In the genomic region with DNA sequence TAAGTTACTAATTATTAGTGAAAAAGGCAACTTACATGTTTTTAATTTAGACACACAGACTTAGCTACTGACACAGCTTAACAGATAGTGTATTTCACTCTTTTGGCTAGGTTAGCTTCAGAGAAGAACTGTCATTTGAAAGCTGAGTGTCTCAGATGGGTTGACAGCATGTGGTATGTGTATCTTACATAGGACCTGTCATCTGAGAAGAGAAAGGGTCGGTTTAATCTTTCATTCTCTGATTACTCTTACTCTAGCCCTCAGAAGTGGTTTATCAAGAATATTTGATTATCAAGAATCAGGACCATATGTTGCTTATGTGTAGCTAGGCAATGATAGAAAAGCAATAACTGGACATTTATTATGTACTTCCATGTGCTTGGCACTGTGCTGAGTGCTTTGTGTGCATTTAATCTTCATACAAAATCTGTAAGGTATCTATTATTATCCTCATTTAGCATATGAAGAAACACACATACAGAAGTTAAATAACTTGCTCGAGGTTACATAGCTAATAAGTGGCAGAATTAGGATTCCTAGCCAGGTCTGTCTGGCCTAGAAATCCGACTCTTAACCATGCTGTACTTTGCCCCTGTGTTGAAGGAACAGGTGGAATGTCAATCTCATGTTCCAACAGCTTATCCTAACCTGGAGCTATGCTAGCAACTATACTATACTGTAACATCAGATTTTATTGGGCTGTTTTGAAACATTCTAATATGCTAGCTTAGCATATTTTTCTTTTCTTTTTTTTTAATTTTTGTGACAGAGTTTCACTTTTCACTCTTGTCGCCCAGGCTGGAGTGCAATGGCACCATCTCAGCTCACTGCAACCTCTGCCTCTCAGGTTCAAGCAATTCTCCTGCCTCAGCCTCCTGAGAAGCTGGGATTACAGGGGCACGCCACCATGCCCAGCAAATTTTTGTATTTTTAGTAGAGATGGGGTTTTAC, we compare ENCODE assay signal across 1 cellular context.
TF ChIP-seq lines count a peak whose summit lies in the region.

No MANE protein-coding gene starts in this region.

TF ChIP-seq in SK-N-SH, 30 proteins besides CTCF, POLR2A, EP300 and RAD21:
- TF ChIP-seq, protein P1, sequence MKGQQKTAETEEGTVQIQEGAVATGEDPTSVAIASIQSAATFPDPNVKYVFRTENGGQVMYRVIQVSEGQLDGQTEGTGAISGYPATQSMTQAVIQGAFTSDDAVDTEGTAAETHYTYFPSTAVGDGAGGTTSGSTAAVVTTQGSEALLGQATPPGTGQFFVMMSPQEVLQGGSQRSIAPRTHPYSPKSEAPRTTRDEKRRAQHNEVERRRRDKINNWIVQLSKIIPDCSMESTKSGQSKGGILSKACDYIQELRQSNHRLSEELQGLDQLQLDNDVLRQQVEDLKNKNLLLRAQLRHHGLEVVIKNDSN (IDR thresholded peaks at IDR 0.05; ENCODE audit: borderline replicate concordance, low read depth): no peak
- TF ChIP-seq POLR2AphosphoS5 (IDR thresholded peaks at IDR 0.05; ENCODE audit: low read depth, low read length) (no peak), MXI1 (IDR thresholded peaks at IDR 0.05; ENCODE audit: low read depth, low read length) (peak; percentile 75; the same call in 1 of the 2 replicates), RFX5 (IDR thresholded peaks at IDR 0.05; ENCODE audit: low read length) (0 out of 2 replicates have a peak, but pooled peaks have one; percentile 14), RCOR1 (IDR thresholded peaks at IDR 0.05; ENCODE audit: low read length) (peak; percentile 40; the same call in 1 of the 2 replicates)
